Comparison of ENCODE assay signal across 1 cellular context in genomic region chr13:103282571-103283450, GRCh38.
TF ChIP-seq lines count a peak whose summit lies in the region.

No MANE protein-coding gene starts in this region.

TF ChIP-seq in H1, 55 proteins besides CTCF, POLR2A, EP300 and RAD21 (continued from another document):
- TF ChIP-seq CHD7 (IDR thresholded peaks at IDR 0.05; ENCODE audit: insufficient replicate concordance, low read length) (no peak), ZNF274 (IDR thresholded peaks at IDR 0.05; ENCODE audit: borderline replicate concordance, extremely low read depth, low read length) (no peak)
